ENCODE assay signal across 17 cellular contexts in genomic region chr5:178399723-178400115, GRCh38.
DNase-seq lines count a peak whose midpoint lies in the region; ATAC-seq lines count a peak whose summit lies in the region.
"Had no signal": no experiment of that assay in that cellular context is flagged by ENCODE, and none has a peak within 500 bp of the region (broad histone marks: within the 10 kb centered on the region; RNA-seq: fewer than 3 reads in every experiment).

No MANE protein-coding gene starts in this region.

- H3K27me3 ChIP-seq in H7 (ENCODE audit: control insufficient read depth, insufficient read depth, low read length) = no peaks in the 10 kb centered on the region

- H3K36me3 ChIP-seq in H7 (replicated peaks; ENCODE audit: control insufficient read depth, insufficient read depth, low read length) = no peaks in the 10 kb centered on the region

- DNase-seq in NCI-H2171 treated with DMSO at 0.1 percent for 48 hours (lab: John Stamatoyannopoulos, UW) = peak; percentile 30
- DNase-seq in NCI-H2171 (lab: John Stamatoyannopoulos, UW) = no peak
- peak; percentile 33 for DNase-seq in H7
- DNase-seq in left lobe of liver (ENCODE audit: low spot score) = peak; percentile 18
- DNase-seq in retina = peak; percentile 52
- DNase-seq in DMS153 treated with DMSO at 0.1 percent for 48 hours (lab: John Stamatoyannopoulos, UW; ENCODE audit: unreplicated experiment) = no peak
- DNase-seq: 8988T, COR-L47, NCI-H146, NCI-H2081 treated with DMSO at 0.1 percent for 48 hours, NCI-H446 had no signal

- H3K4me3 ChIP-seq in H7 (ENCODE audit: insufficient read depth, low read depth, low read length) = no peak overlapping the region
- H3K4me3 ChIP-seq: GM12878, K562 had no signal

- no peak for ATAC-seq in left lobe of liver
- ATAC-seq in GM21737 (IDR thresholded peaks at IDR 0.05; ENCODE audit: unreplicated experiment) = no peak
- ATAC-seq in GM18502 (IDR thresholded peaks at IDR 0.05; ENCODE audit: poor library complexity, unreplicated experiment) = no peak
- ATAC-seq: GM12878, HCT116, K562, Panc1 had no signal

Comparison
In these comparisons a context has a peak if more than half of its experiments do, and no peak if none do; other contexts are left out.
1. DNase-seq: peak in NCI-H2171 treated with DMSO at 0.1 percent for 48 hours (single experiment), H7 (single experiment), left lobe of liver (single experiment) and retina (single experiment); none in NCI-H2171 (single experiment) and DMS153 treated with DMSO at 0.1 percent for 48 hours (single experiment).